Comparison of ENCODE assay signal across 9 cellular contexts in genomic region chr7:158353606-158354570, GRCh38.
DNase-seq lines count a peak whose midpoint lies in the region; ATAC-seq, FAIRE-seq and TF ChIP-seq lines count a peak whose summit lies in the region.
"Had no signal": no experiment of that assay in that cellular context is flagged by ENCODE, and none has a peak within 500 bp of the region (broad histone marks: within the 10 kb centered on the region; RNA-seq: fewer than 3 reads in every experiment).

No MANE protein-coding gene starts in this region.

- H3K27ac ChIP-seq in heart right ventricle = no peak overlapping the region
- no peak overlapping the region for H3K27ac ChIP-seq in right cardiac atrium (ENCODE audit: low read length)
- no peak overlapping the region for H3K27ac ChIP-seq in H1 (ENCODE audit: low read depth, low read length)
- H3K27ac ChIP-seq: suprapubic skin had no signal

- TF ChIP-seq CTCF in heart right ventricle (IDR thresholded peaks at IDR 0.05) = peak in 7 of 9 donors; percentile 14 to 37 (median 29)
- TF ChIP-seq CTCF in H1 (IDR thresholded peaks at IDR 0.05; ENCODE audit: control extremely low read depth in 1 of 3, insufficient read depth in 1 of 3, low read depth in 1 of 3, low read length in 3 of 3) = peak; percentile 43 to 88 (median 83)

- H3K4me1 ChIP-seq in heart right ventricle = no peaks in the 10 kb centered on the region
- H3K4me1 ChIP-seq in right cardiac atrium (ENCODE audit: control insufficient read depth, insufficient read depth, low read length) = no peaks in the 10 kb centered on the region
- H3K4me1 ChIP-seq in H1 (replicated peaks in 1 of 4; ENCODE audit: control insufficient read depth in 3 of 4, insufficient read depth in 4 of 4, low read length in 3 of 4) = peaks cover 0 to 10% (median 4%) of the 10 kb centered on the region in 4 experiments; a peak in 4 of 7 replicates
- H3K4me1 ChIP-seq: suprapubic skin had no signal

- H4K8ac ChIP-seq in H1 (ENCODE audit: extremely low read depth, insufficient read depth, low read length) = no peak overlapping the region

- H3K4ac ChIP-seq in H1 (replicated peaks; ENCODE audit: insufficient read length, low read depth, low read length) = no peak overlapping the region

- H2BK12ac ChIP-seq in H1 (ENCODE audit: low read depth, low read length) = peak overlapping the region; percentile 50; the same call in 1 of the 2 replicates

- H3K56ac ChIP-seq in H1 (replicated peaks; ENCODE audit: insufficient read length, low read depth, low read length) = no peak overlapping the region

- WGBS in heart right ventricle, 2 donors = 39 to 47% methylated on average over 12 of the region's 12 CpGs
- 41% methylated on average over 12 of the region's 12 CpGs for WGBS in right cardiac atrium
- WGBS in H1 (ENCODE audit: extremely low coverage in 1 of 2, insufficient coverage in 1 of 2, insufficient read length in 1 of 2, insufficient replicate concordance in 2 of 2, low coverage in 1 of 2, low lambda C conversion rate in 2 of 2, missing lambda C conversion rate in 1 of 2), 2 experiments = 46% methylated on average over 12 of the region's 12 CpGs; no CpG with 5 or more reads in 1 of the 2 experiments

- POLR2A ChIA-PET in H1 (lab: Charles Lee; ENCODE audit: partially characterized antibody) = no interaction called here

- no peaks in the 10 kb centered on the region for H3K36me3 ChIP-seq in heart right ventricle
- no peaks in the 10 kb centered on the region for H3K36me3 ChIP-seq in H1 (ENCODE audit: control insufficient read depth in 2 of 4, insufficient read depth in 4 of 4, low read length in 3 of 4)
- H3K36me3 ChIP-seq: suprapubic skin had no signal

- no peaks in the 10 kb centered on the region for H4K20me1 ChIP-seq in H1 (replicated peaks in 1 of 2; ENCODE audit: control insufficient read depth in 1 of 2, insufficient read depth in 2 of 2, low read length in 2 of 2)

- H4K91ac ChIP-seq in H1 (replicated peaks; ENCODE audit: insufficient read length, low read length) = no peak overlapping the region

- no peak overlapping the region for H2BK15ac ChIP-seq in H1 (ENCODE audit: low read length)

- no peak overlapping the region; a peak in 1 of 4 replicates for H3K4me2 ChIP-seq in H1 (ENCODE audit: insufficient read depth in 1 of 2, low read depth in 2 of 2, low read length in 2 of 2)

- intact Hi-C loops in heart right ventricle (cut with DNase I) (no loop called here), right cardiac atrium (cut with DNase I) (no loop called here)

- DNase-seq in heart right ventricle (no peak), right cardiac atrium (no peak), NCI-H748 treated with DMSO at 0.1 percent for 48 hours (lab: John Stamatoyannopoulos, UW) (peak; percentile 40), H1 (ENCODE audit: low read depth in 1 of 2, low spot score in 2 of 2) (peak in 1 of 2 experiments; percentile 81), urothelium cell line (ENCODE audit: low spot score) (peak; percentile 46), NOMO-1 treated with dmso at 0.1 percent for 144 hours (lab: John Stamatoyannopoulos, UW; ENCODE audit: unreplicated experiment) (no peak)

- no peak overlapping the region for H2BK5ac ChIP-seq in H1 (ENCODE audit: low read depth, low read length)

- H2AK5ac ChIP-seq in H1 (ENCODE audit: low read depth, low read length) = no peak overlapping the region

- peak; percentile 93 to 95 for TF ChIP-seq RAD21 in H1 (IDR thresholded peaks at IDR 0.05 in 1 of 2, conservative IDR thresholded peaks at IDR 0.05 in 1 of 2; ENCODE audit: low read depth in 2 of 2, low read length in 2 of 2)

- no peak overlapping the region for H2BK120ac ChIP-seq in H1 (replicated peaks; ENCODE audit: low read depth, low read length)

- no peak overlapping the region for H2AFZ ChIP-seq in H1 (ENCODE audit: low read length)

- no peak overlapping the region for H4K5ac ChIP-seq in H1 (ENCODE audit: insufficient read length, low read depth, low read length)

- H3K79me2 ChIP-seq in H1 (ENCODE audit: control insufficient read depth in 1 of 2, insufficient read depth in 2 of 2, low read length in 2 of 2) = no peaks in the 10 kb centered on the region

- no peak for TF ChIP-seq POLR2A in H1 (IDR thresholded peaks at IDR 0.05; ENCODE audit: control extremely low read depth in 1 of 2, low read depth in 2 of 2, low read length in 2 of 2)

- no peak overlapping the region; the same call in 1 of the 2 replicates for H2BK20ac ChIP-seq in H1 (ENCODE audit: low read length)

- ATAC-seq in heart right ventricle (no peak), right cardiac atrium (no peak), HG03097 (IDR thresholded peaks at IDR 0.05; ENCODE audit: low FRiP score, unreplicated experiment) (no peak), HG03521 (IDR thresholded peaks at IDR 0.05; ENCODE audit: unreplicated experiment) (no peak)

- no peak overlapping the region for H3K9ac ChIP-seq in H1 (replicated peaks in 1 of 4; ENCODE audit: extremely low read depth in 1 of 4, low read depth in 3 of 4, low read length in 3 of 4)

- FAIRE-seq in H1 (lab: Jason Lieb, UNC) (peak; percentile 82), urothelium cell line (lab: Jason Lieb, UNC) (no peak)

- no peak overlapping the region for H3K14ac ChIP-seq in H1 (ENCODE audit: insufficient read length)

- no peak for TF ChIP-seq EP300 in H1 (IDR thresholded peaks at IDR 0.05; ENCODE audit: borderline replicate concordance in 1 of 2, low read depth in 2 of 2, low read length in 2 of 2)

- CTCF ChIA-PET in H1 (lab: Charles Lee; ENCODE audit: partially characterized antibody) = interaction anchor here (0.6 to 5.6 kb wide), 47 partner anchors 10 to 921 kb away, joined by 3 to 50 read pairs (median 4); no protein-coding TSS in a partner anchor

- H3K23ac ChIP-seq in H1 (ENCODE audit: insufficient read length) = no peak overlapping the region

- peaks cover 3% of the 10 kb centered on the region; the same call in 1 of the 2 replicates for H3K23me2 ChIP-seq in H1 (ENCODE audit: low read depth, low read length)

- H3K18ac ChIP-seq in H1 (ENCODE audit: extremely low read depth, low read length) = no peak overlapping the region; the same call in 1 of the 2 replicates

- H3K9me3 ChIP-seq in heart right ventricle (peaks cover 0 to 21% (median 6%) of the 10 kb centered on the region in 11 donors), right cardiac atrium (ENCODE audit: control insufficient read depth, low read length) (no peaks in the 10 kb centered on the region), H1 (ENCODE audit: insufficient read depth in 2 of 2, low read depth in 1 of 2, low read length in 1 of 2) (peaks cover 0 to 5% of the 10 kb centered on the region in 2 experiments; a peak in 1 of 4 replicates)

- no peak overlapping the region for H3K4me3 ChIP-seq in heart right ventricle
- H3K4me3 ChIP-seq in right cardiac atrium (ENCODE audit: low read length) = no peak overlapping the region
- no peak overlapping the region for H3K4me3 ChIP-seq in H1 (ENCODE audit: extremely low read depth in 1 of 4, insufficient read depth in 2 of 4, low read depth in 3 of 4, low read length in 4 of 4)
- H3K4me3 ChIP-seq: suprapubic skin had no signal

- no peaks in the 10 kb centered on the region for H3K79me1 ChIP-seq in H1 (ENCODE audit: low read depth, low read length)

- H3K27me3 ChIP-seq in heart right ventricle (peaks cover 0 to 56% (median 22%) of the 10 kb centered on the region in 7 donors), right cardiac atrium (ENCODE audit: control insufficient read depth, insufficient read depth) (no peaks in the 10 kb centered on the region), H1 (replicated peaks in 1 of 4; ENCODE audit: control insufficient read depth in 3 of 4, extremely low read depth in 1 of 4, insufficient read depth in 3 of 4, low read length in 3 of 4) (peaks cover 0 to 20% (median 11%) of the 10 kb centered on the region in 4 experiments; a peak in 4 of 7 replicates)

TF ChIP-seq in H1, 55 proteins besides CTCF, POLR2A, EP300 and RAD21:
- 0 out of 2 replicates have a peak, but pooled peaks have one; percentile 11 for TF ChIP-seq YY1 (IDR thresholded peaks at IDR 0.05; ENCODE audit: low read depth, low read length)
- no peak for TF ChIP-seq ASH2L (IDR thresholded peaks at IDR 0.05; ENCODE audit: low read length)
- no peak for TF ChIP-seq TCF12 (IDR thresholded peaks at IDR 0.05; ENCODE audit: low read depth, low read length)
- TF ChIP-seq CEBPB (IDR thresholded peaks at IDR 0.05; ENCODE audit: low read depth, low read length) = 0 out of 2 replicates have a peak, but pooled peaks have one; percentile 9
- no peak for TF ChIP-seq BCL11A (IDR thresholded peaks at IDR 0.05; ENCODE audit: low read depth in 2 of 2, low read length in 2 of 2)
- TF ChIP-seq SIRT6 (IDR thresholded peaks at IDR 0.05; ENCODE audit: low read length) = no peak
- no peak for TF ChIP-seq HDAC6 (IDR thresholded peaks at IDR 0.05; ENCODE audit: low read depth, low read length)
- peak; percentile 11; the same call in 1 of the 2 replicates for TF ChIP-seq BRCA1 (IDR thresholded peaks at IDR 0.05; ENCODE audit: low read depth, low read length)
- no peak for TF ChIP-seq MAFK (IDR thresholded peaks at IDR 0.05; ENCODE audit: low read depth, low read length)
- TF ChIP-seq CTBP2 (IDR thresholded peaks at IDR 0.05; ENCODE audit: borderline replicate concordance, insufficient read depth, insufficient read length, low read length) = no peak
- TF ChIP-seq KDM5A (IDR thresholded peaks at IDR 0.05; ENCODE audit: low read length) = no peak
- TF ChIP-seq JUND (IDR thresholded peaks at IDR 0.05; ENCODE audit: low read length) = no peak
- no peak for TF ChIP-seq POLR2AphosphoS5 (IDR thresholded peaks at IDR 0.05; ENCODE audit: low read depth, low read length)

Comparison
In these comparisons a context has a peak if more than half of its experiments do, and no peak if none do; other contexts are left out.
1. DNase-seq: peak in NCI-H748 treated with DMSO at 0.1 percent for 48 hours (single experiment) and urothelium cell line (single experiment); none in heart right ventricle (0 of 2), right cardiac atrium (0 of 3) and NOMO-1 treated with dmso at 0.1 percent for 144 hours (single experiment).